Comparison of ENCODE assay signal across 20 cellular contexts in the genomic region with DNA sequence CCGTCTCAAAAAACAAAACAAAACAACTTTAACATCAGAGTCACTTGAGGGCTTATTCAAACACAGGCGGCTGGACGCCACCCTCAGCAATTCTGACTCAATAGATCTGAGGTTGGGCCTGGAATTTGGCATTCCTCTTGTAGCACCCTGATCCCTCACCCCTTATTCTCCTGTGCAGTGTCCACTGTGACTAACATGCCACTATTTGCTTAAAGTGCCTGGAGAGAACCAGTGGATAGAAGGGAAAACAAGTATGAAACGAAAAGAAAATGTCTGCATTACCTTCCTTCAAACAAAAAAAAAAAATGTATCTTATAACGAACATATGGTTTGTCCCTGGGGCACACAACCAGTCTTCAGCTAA.
DNase-seq lines count a peak whose midpoint lies in the region; ATAC-seq and TF ChIP-seq lines count a peak whose summit lies in the region.
"Had no signal": no experiment of that assay in that cellular context is flagged by ENCODE, and none has a peak within 500 bp of the region (broad histone marks: within the 10 kb centered on the region; RNA-seq: fewer than 3 reads in every experiment).

No MANE protein-coding gene starts in this region.

- H3K4me3 Mint-ChIP-seq in WTC11 (peak overlapping the region; percentile 83), neural progenitor cell (peak overlapping the region; percentile 64)

- H3F3A ChIP-seq in neural progenitor cell (ENCODE audit: low read depth) = peaks cover 28% of the 10 kb centered on the region

- H3K18ac ChIP-seq in neuronal stem cell (ENCODE audit: low read length) = no peak overlapping the region

- no CpG with 5 or more reads among the region's 5 CpGs for WGBS in neuronal stem cell (ENCODE audit: extremely low coverage in 2 of 2, insufficient read length in 2 of 2, insufficient replicate concordance in 1 of 2), 2 donors

- ATAC-seq in WTC11 = no peak
- ATAC-seq: GM12878, SK-N-SH treated with all-trans-retinoic acid at 6 μM for 48 hours had no signal

- peaks cover 9% of the 10 kb centered on the region for H3K4me1 ChIP-seq in neural progenitor cell
- H3K4me1 ChIP-seq in neuronal stem cell (ENCODE audit: control insufficient read depth in 2 of 2, insufficient read depth in 1 of 2, low read depth in 1 of 2, low read length in 2 of 2) = no peaks in the 10 kb centered on the region
- H3K4me1 ChIP-seq in OCI-LY7 (ENCODE audit: insufficient read depth, low read length, poor library complexity, severe bottlenecking) = no peaks in the 10 kb centered on the region

- intact Hi-C loops in OCI-LY7 (cut with micrococcal nuclease; ENCODE audit: unreplicated experiment) = no loop called here

- no peak overlapping the region for H3K14ac ChIP-seq in neuronal stem cell (ENCODE audit: low read length)

- BruUV-seq in OCI-LY7 (replicated peaks; lab: Mats Ljungman, UMichigan) = no TSS peak

- H2BK5ac ChIP-seq in neuronal stem cell (ENCODE audit: low read length) = no peak overlapping the region

- no peaks in the 10 kb centered on the region for H3K9me2 ChIP-seq in OCI-LY7 (ENCODE audit: insufficient read depth, low read length)

- H3K4me2 ChIP-seq in neural progenitor cell (no peak overlapping the region), neuronal stem cell (ENCODE audit: insufficient read depth, low read length, poor library complexity, severe bottlenecking) (no peak overlapping the region), OCI-LY7 (ENCODE audit: low read length) (no peak overlapping the region)
- H3K4me2 ChIP-seq: KMS-11 had no signal

- H3K9me3 ChIP-seq in neural progenitor cell (ENCODE audit: low read depth) (no peaks in the 10 kb centered on the region), neuronal stem cell (replicated peaks in 1 of 2; ENCODE audit: control insufficient read depth in 2 of 2, insufficient read depth in 1 of 2, low read depth in 1 of 2, low read length in 2 of 2) (no peaks in the 10 kb centered on the region), OCI-LY7 (ENCODE audit: low read length) (no peaks in the 10 kb centered on the region)

- DNase-seq in ELF-1 (ENCODE audit: low read depth, low spot score) (peak; percentile 84), HT1080 (ENCODE audit: low read depth) (peak; percentile 18), WTC11 (ENCODE audit: low spot score) (no peak), neural progenitor cell (ENCODE audit: low spot score) (no peak), neuronal stem cell (ENCODE audit: low spot score) (no peak), COLO829 (ENCODE audit: low spot score) (no peak), OCI-LY7 (ENCODE audit: low spot score) (no peak)
- DNase-seq: DMS79, GOT3, NCI-H1694, NCI-H2081, NCI-H2171, NCI-H345, NCI-H524 treated with DMSO at 0.1 percent for 48 hours, NCI-H82, SIG-M5 had no signal

- no peak overlapping the region for H4K8ac ChIP-seq in neuronal stem cell (ENCODE audit: low read depth, low read length)

- H3K27me3 ChIP-seq in neural progenitor cell (peaks cover 83% of the 10 kb centered on the region), neuronal stem cell (ENCODE audit: control insufficient read depth in 3 of 3, insufficient read depth in 3 of 3, low read depth in 1 of 3, low read length in 3 of 3) (peaks cover 0 to 33% (median 19%) of the 10 kb centered on the region in 3 experiments)

- no peak overlapping the region for H4K91ac ChIP-seq in neuronal stem cell (ENCODE audit: low read depth, low read length, poor library complexity)

- no peaks in the 10 kb centered on the region for H3K36me3 ChIP-seq in neural progenitor cell
- no peaks in the 10 kb centered on the region for H3K36me3 ChIP-seq in neuronal stem cell (replicated peaks in 1 of 2; ENCODE audit: control insufficient read depth in 2 of 2, insufficient read depth in 2 of 2, low read length in 2 of 2)
- no peaks in the 10 kb centered on the region for H3K36me3 ChIP-seq in OCI-LY7 (ENCODE audit: insufficient read depth, low read length)

- H2AK5ac ChIP-seq in neuronal stem cell (ENCODE audit: low read depth, low read length) = no peak overlapping the region

- H3K36me3 Mint-ChIP-seq in WTC11 = no peaks in the 10 kb centered on the region
- no peaks in the 10 kb centered on the region for H3K36me3 Mint-ChIP-seq in neural progenitor cell

- no peak overlapping the region for H3K27ac Mint-ChIP-seq in WTC11
- no peak overlapping the region for H3K27ac Mint-ChIP-seq in neural progenitor cell

- POLR2A ChIA-PET in WTC11 (lab: Charles Lee) (no interaction called here), OCI-LY7 (lab: Charles Lee) (no interaction called here)

- no peak overlapping the region for H2BK12ac ChIP-seq in neuronal stem cell (ENCODE audit: low read length)

- CTCF ChIA-PET in WTC11 (lab: Charles Lee) = no interaction called here
- CTCF ChIA-PET in OCI-LY7 (lab: Charles Lee; ENCODE audit: unreplicated experiment) = no interaction called here

- H3K23ac ChIP-seq in neuronal stem cell (ENCODE audit: low read depth, low read length, poor library complexity) = no peak overlapping the region

- H3K79me1 ChIP-seq in neuronal stem cell (ENCODE audit: low read depth, low read length) = no peaks in the 10 kb centered on the region

- no peak overlapping the region for H3K9ac ChIP-seq in neural progenitor cell
- H3K9ac ChIP-seq in neuronal stem cell (ENCODE audit: low read depth, low read length, poor library complexity) = no peak overlapping the region
- H3K9ac ChIP-seq: KMS-11 had no signal

- no peak overlapping the region for H3K4ac ChIP-seq in neuronal stem cell (ENCODE audit: low read length)

- no peak for TF ChIP-seq CTCF in WTC11 (IDR thresholded peaks at IDR 0.05)
- TF ChIP-seq CTCF in neural progenitor cell (IDR thresholded peaks at IDR 0.05) = no peak
- no peak for TF ChIP-seq CTCF in OCI-LY7 (conservative IDR thresholded peaks at IDR 0.05; ENCODE audit: low read length)

- peaks cover 26% of the 10 kb centered on the region for H3K27me3 Mint-ChIP-seq in WTC11 (ENCODE audit: low read depth)
- H3K27me3 Mint-ChIP-seq in neural progenitor cell (ENCODE audit: insufficient read depth, low read depth) = peaks cover 53% of the 10 kb centered on the region

- no peak overlapping the region for H2BK15ac ChIP-seq in neuronal stem cell (ENCODE audit: low read length)

- H2AFZ ChIP-seq in neural progenitor cell (replicated peaks) (no peak overlapping the region), neuronal stem cell (ENCODE audit: low read length) (no peak overlapping the region), OCI-LY7 (ENCODE audit: low read length) (no peak overlapping the region)

- H3K4me3 ChIP-seq in neural progenitor cell = no peak overlapping the region
- H3K4me3 ChIP-seq in neuronal stem cell (ENCODE audit: low read length in 2 of 2) = no peak overlapping the region
- no peak overlapping the region for H3K4me3 ChIP-seq in OCI-LY7 (ENCODE audit: low read depth, low read length, poor library complexity, severe bottlenecking)
- H3K4me3 ChIP-seq: GM12878 had no signal

- H3K79me2 ChIP-seq in neural progenitor cell (ENCODE audit: low read depth) = no peaks in the 10 kb centered on the region
- H3K79me2 ChIP-seq in OCI-LY7 (ENCODE audit: insufficient read depth, low read depth, low read length) = no peaks in the 10 kb centered on the region

- H4K20me1 ChIP-seq in neural progenitor cell (ENCODE audit: low read depth) (peaks cover 10% of the 10 kb centered on the region), OCI-LY7 (ENCODE audit: insufficient read depth, low read length) (no peaks in the 10 kb centered on the region)

- H3K9me3 Mint-ChIP-seq in WTC11 (no peaks in the 10 kb centered on the region), neural progenitor cell (peaks cover 5% of the 10 kb centered on the region)

- no peak overlapping the region for H2BK120ac ChIP-seq in neuronal stem cell (ENCODE audit: low read depth, low read length)

- peaks cover 16% of the 10 kb centered on the region for H3K4me1 Mint-ChIP-seq in WTC11
- peaks cover 4% of the 10 kb centered on the region for H3K4me1 Mint-ChIP-seq in neural progenitor cell

- no peak overlapping the region for H3K27ac ChIP-seq in neural progenitor cell
- H3K27ac ChIP-seq in neuronal stem cell (replicated peaks; ENCODE audit: low read length) = no peak overlapping the region
- no peak overlapping the region for H3K27ac ChIP-seq in OCI-LY7 (ENCODE audit: low read depth, low read length, poor library complexity, severe bottlenecking)
- H3K27ac ChIP-seq: C4-2B, KMS-11 had no signal

TF ChIP-seq in WTC11, 78 proteins besides CTCF, POLR2A, EP300 and RAD21 (continues in another document):
- TF ChIP-seq, protein P1, sequence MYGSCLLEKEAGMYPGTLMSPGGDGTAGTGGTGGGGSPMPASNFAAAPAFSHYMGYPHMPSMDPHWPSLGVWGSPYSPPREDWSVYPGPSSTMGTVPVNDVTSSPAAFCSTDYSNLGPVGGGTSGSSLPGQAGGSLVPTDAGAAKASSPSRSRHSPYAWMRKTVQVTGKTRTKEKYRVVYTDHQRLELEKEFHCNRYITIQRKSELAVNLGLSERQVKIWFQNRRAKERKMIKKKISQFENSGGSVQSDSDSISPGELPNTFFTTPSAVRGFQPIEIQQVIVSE (CRISPR knock-in tag; IDR thresholded peaks at IDR 0.05; ENCODE audit: borderline replicate concordance) = no peak
- no peak for TF ChIP-seq ZNF425 (CRISPR knock-in tag; conservative IDR thresholded peaks at IDR 0.05)
- TF ChIP-seq ZNF121 (CRISPR knock-in tag; IDR thresholded peaks at IDR 0.05) = no peak
- no peak for TF ChIP-seq ESRRA (CRISPR knock-in tag; IDR thresholded peaks at IDR 0.05; ENCODE audit: borderline replicate concordance)
- no peak for TF ChIP-seq ZNF416 (CRISPR knock-in tag; IDR thresholded peaks at IDR 0.05)
- TF ChIP-seq GABPB1 (CRISPR knock-in tag; IDR thresholded peaks at IDR 0.05) = no peak
- TF ChIP-seq ZNF219 (CRISPR knock-in tag; IDR thresholded peaks at IDR 0.05; ENCODE audit: borderline replicate concordance) = no peak
- TF ChIP-seq ZNF232 (CRISPR knock-in tag; IDR thresholded peaks at IDR 0.05) = no peak
- TF ChIP-seq PRRX2 (CRISPR knock-in tag; IDR thresholded peaks at IDR 0.05) = no peak
- TF ChIP-seq FOXK1 (CRISPR knock-in tag; IDR thresholded peaks at IDR 0.05) = no peak
- TF ChIP-seq TEAD4 (CRISPR knock-in tag; IDR thresholded peaks at IDR 0.05) = no peak

Comparison
In these comparisons a context has a peak if more than half of its experiments do, and no peak if none do; other contexts are left out.
1. DNase-seq: peak in ELF-1 (single experiment) and HT1080 (single experiment); none in WTC11 (single experiment), neural progenitor cell (single experiment), neuronal stem cell (single experiment), COLO829 (single experiment) and OCI-LY7 (single experiment).